ENCODE assay signal across 1 cellular context in the genomic region with DNA sequence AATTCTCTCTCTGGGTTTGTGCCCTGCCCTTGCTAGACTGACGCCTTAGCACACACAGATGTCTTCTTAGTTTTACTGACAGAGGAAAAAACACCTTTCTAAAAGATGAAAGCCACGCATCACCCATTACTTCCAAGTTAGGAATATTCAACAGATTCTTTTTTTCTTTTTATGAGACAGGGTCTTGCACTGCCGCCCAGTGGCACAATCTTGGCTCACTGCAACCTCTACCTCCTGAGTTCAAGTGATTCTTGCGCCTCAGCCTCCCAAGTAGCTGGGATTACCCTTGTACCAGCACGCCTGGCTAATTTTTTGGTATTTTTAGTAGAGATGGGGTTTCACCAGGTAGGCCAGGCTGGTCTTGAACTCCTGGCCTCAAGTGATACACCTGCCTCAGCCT.
TF ChIP-seq lines count a peak whose summit lies in the region.

No MANE protein-coding gene starts in this region.

TF ChIP-seq in H1, 55 proteins besides CTCF, POLR2A, EP300 and RAD21:
- TF ChIP-seq TEAD4 (IDR thresholded peaks at IDR 0.05; ENCODE audit: low read depth, low read length) = no peak
- TF ChIP-seq FOSL1 (IDR thresholded peaks at IDR 0.05; ENCODE audit: insufficient read depth, low read depth, low read length) = no peak
- no peak for TF ChIP-seq TBP (IDR thresholded peaks at IDR 0.05; ENCODE audit: low read depth, low read length)
- no peak for TF ChIP-seq YY1 (IDR thresholded peaks at IDR 0.05; ENCODE audit: low read depth, low read length)
- TF ChIP-seq, protein P1, sequence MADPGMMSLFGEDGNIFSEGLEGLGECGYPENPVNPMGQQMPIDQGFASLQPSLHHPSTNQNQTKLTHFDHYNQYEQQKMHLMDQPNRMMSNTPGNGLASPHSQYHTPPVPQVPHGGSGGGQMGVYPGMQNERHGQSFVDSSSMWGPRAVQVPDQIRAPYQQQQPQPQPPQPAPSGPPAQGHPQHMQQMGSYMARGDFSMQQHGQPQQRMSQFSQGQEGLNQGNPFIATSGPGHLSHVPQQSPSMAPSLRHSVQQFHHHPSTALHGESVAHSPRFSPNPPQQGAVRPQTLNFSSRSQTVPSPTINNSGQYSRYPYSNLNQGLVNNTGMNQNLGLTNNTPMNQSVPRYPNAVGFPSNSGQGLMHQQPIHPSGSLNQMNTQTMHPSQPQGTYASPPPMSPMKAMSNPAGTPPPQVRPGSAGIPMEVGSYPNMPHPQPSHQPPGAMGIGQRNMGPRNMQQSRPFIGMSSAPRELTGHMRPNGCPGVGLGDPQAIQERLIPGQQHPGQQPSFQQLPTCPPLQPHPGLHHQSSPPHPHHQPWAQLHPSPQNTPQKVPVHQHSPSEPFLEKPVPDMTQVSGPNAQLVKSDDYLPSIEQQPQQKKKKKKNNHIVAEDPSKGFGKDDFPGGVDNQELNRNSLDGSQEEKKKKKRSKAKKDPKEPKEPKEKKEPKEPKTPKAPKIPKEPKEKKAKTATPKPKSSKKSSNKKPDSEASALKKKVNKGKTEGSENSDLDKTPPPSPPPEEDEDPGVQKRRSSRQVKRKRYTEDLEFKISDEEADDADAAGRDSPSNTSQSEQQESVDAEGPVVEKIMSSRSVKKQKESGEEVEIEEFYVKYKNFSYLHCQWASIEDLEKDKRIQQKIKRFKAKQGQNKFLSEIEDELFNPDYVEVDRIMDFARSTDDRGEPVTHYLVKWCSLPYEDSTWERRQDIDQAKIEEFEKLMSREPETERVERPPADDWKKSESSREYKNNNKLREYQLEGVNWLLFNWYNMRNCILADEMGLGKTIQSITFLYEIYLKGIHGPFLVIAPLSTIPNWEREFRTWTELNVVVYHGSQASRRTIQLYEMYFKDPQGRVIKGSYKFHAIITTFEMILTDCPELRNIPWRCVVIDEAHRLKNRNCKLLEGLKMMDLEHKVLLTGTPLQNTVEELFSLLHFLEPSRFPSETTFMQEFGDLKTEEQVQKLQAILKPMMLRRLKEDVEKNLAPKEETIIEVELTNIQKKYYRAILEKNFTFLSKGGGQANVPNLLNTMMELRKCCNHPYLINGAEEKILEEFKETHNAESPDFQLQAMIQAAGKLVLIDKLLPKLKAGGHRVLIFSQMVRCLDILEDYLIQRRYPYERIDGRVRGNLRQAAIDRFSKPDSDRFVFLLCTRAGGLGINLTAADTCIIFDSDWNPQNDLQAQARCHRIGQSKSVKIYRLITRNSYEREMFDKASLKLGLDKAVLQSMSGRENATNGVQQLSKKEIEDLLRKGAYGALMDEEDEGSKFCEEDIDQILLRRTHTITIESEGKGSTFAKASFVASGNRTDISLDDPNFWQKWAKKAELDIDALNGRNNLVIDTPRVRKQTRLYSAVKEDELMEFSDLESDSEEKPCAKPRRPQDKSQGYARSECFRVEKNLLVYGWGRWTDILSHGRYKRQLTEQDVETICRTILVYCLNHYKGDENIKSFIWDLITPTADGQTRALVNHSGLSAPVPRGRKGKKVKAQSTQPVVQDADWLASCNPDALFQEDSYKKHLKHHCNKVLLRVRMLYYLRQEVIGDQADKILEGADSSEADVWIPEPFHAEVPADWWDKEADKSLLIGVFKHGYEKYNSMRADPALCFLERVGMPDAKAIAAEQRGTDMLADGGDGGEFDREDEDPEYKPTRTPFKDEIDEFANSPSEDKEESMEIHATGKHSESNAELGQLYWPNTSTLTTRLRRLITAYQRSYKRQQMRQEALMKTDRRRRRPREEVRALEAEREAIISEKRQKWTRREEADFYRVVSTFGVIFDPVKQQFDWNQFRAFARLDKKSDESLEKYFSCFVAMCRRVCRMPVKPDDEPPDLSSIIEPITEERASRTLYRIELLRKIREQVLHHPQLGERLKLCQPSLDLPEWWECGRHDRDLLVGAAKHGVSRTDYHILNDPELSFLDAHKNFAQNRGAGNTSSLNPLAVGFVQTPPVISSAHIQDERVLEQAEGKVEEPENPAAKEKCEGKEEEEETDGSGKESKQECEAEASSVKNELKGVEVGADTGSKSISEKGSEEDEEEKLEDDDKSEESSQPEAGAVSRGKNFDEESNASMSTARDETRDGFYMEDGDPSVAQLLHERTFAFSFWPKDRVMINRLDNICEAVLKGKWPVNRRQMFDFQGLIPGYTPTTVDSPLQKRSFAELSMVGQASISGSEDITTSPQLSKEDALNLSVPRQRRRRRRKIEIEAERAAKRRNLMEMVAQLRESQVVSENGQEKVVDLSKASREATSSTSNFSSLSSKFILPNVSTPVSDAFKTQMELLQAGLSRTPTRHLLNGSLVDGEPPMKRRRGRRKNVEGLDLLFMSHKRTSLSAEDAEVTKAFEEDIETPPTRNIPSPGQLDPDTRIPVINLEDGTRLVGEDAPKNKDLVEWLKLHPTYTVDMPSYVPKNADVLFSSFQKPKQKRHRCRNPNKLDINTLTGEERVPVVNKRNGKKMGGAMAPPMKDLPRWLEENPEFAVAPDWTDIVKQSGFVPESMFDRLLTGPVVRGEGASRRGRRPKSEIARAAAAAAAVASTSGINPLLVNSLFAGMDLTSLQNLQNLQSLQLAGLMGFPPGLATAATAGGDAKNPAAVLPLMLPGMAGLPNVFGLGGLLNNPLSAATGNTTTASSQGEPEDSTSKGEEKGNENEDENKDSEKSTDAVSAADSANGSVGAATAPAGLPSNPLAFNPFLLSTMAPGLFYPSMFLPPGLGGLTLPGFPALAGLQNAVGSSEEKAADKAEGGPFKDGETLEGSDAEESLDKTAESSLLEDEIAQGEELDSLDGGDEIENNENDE (IDR thresholded peaks at IDR 0.05; ENCODE audit: insufficient replicate concordance, low read length) = no peak
- TF ChIP-seq CHD2 (IDR thresholded peaks at IDR 0.05; ENCODE audit: low read length) = no peak
